In the genomic region with DNA sequence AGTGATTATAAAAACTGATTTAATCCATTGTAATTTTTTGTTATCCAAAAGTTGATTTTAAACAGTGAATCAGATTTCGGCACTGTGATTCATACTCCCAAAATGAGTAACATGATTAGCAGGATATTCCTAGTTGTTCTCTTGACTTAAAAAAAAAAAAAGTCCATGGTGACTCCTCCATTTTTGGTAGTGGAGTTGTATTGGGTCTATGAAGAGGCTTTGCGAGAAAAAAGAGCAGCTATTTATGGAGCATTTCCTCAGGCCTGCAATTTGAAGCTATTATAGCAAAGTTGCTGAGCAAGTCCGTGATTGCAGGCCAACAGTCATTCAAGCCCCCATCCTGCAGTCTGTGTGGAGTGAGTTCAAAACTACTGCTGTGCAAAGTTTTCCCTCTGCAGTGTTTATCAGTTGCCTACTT, we compare ENCODE assay signal across 11 cellular contexts. TPM values are rescaled to one million over a fixed set of nuclear protein-coding genes. Genes with fewer than 3 reads are reported as not detected.
A peak's percentile ranks its signal among the peaks of the same experiment; 100 is the strongest.
DNase-seq lines count a peak whose midpoint lies in the region; ATAC-seq and TF ChIP-seq lines count a peak whose summit lies in the region.
"Had no signal": no experiment of that assay in that cellular context is flagged by ENCODE, and none has a peak within 500 bp of the region (broad histone marks: within the 10 kb centered on the region; RNA-seq: fewer than 3 reads in every experiment).

No MANE protein-coding gene starts in this region.

- POLR2A ChIA-PET in PC-3 (lab: Charles Lee; ENCODE audit: unreplicated experiment) = interaction anchor here (0.6 to 0.7 kb wide), 2 partner anchors 48 to 148 kb away, joined by 6 to 7 read pairs; no protein-coding TSS in a partner anchor

- peaks cover 10% of the 10 kb centered on the region for H3F3A ChIP-seq in PC-3 (ENCODE audit: low read length, unreplicated experiment)

- H3K9me2 ChIP-seq in PC-3 (replicated peaks; ENCODE audit: low read length) = no peaks in the 10 kb centered on the region

- H3K36me3 ChIP-seq in PC-3 (ENCODE audit: low read depth, low read length) (peaks cover 7% of the 10 kb centered on the region), esophagus (ENCODE audit: control insufficient read depth in 2 of 2, insufficient read depth in 2 of 2, low read length in 1 of 2) (no peaks in the 10 kb centered on the region), lower lobe of right lung (no peaks in the 10 kb centered on the region)
- H3K36me3 ChIP-seq: upper lobe of left lung had no signal

- H3K27me3 ChIP-seq in PC-3 (ENCODE audit: low read length) (no peaks in the 10 kb centered on the region), esophagus (ENCODE audit: control insufficient read depth in 1 of 2, insufficient read depth in 2 of 2, low read length in 2 of 2) (no peaks in the 10 kb centered on the region), lower lobe of right lung (ENCODE audit: low read depth) (no peaks in the 10 kb centered on the region)
- H3K27me3 ChIP-seq: upper lobe of left lung had no signal

- H3K4me1 ChIP-seq in PC-3 (ENCODE audit: insufficient read depth, low read length) = peaks cover 25% of the 10 kb centered on the region
- H3K4me1 ChIP-seq in esophagus (ENCODE audit: control insufficient read depth in 2 of 2, insufficient read depth in 2 of 2, low read length in 1 of 2) = no peaks in the 10 kb centered on the region
- H3K4me1 ChIP-seq in lower lobe of right lung = peaks cover 21% of the 10 kb centered on the region

- H3K9me3 ChIP-seq in PC-3 (ENCODE audit: low read length) (no peaks in the 10 kb centered on the region), esophagus (ENCODE audit: control insufficient read depth in 2 of 2, insufficient read depth in 1 of 2, low read depth in 1 of 2, low read length in 1 of 2) (no peaks in the 10 kb centered on the region), lower lobe of right lung (no peaks in the 10 kb centered on the region)
- H3K9me3 ChIP-seq: upper lobe of left lung had no signal

- H4K20me1 ChIP-seq in PC-3 (ENCODE audit: low read length) = no peaks in the 10 kb centered on the region

- BruUV-seq in PC-3 (replicated peaks; lab: Mats Ljungman, UMichigan) = no TSS peak

- intact Hi-C loops in PC-3 (cut with micrococcal nuclease) = loop anchor here (2.0 kb wide), 2 partner anchors 18 to 40 kb away; no protein-coding TSS in a partner anchor
- intact Hi-C loops in lower lobe of right lung (cut with DNase I) = no loop called here
- intact Hi-C loops in head of caudate nucleus (cut with DNase I) = no loop called here

- TF ChIP-seq CTCF in PC-3 (conservative IDR thresholded peaks at IDR 0.05; ENCODE audit: low read depth, low read length) (no peak), lower lobe of right lung (IDR thresholded peaks at IDR 0.05) (no peak)

- peak overlapping the region; percentile 77 for H3K4me2 ChIP-seq in PC-3 (ENCODE audit: low read length)

- H3K4me3 ChIP-seq in PC-3 (ENCODE audit: low read length) (peak overlapping the region; percentile 48), esophagus (ENCODE audit: low read depth in 1 of 2, low read length in 2 of 2) (no peak overlapping the region), lower lobe of right lung (no peak overlapping the region)
- H3K4me3 ChIP-seq: K562, upper lobe of left lung had no signal

- ATAC-seq in PC-3 (peak; percentile 80), lower lobe of right lung (peak; percentile 37 to 82), HG03139 (IDR thresholded peaks at IDR 0.05; ENCODE audit: unreplicated experiment) (no peak)
- ATAC-seq in activated CD4-positive, CD25-positive, alpha-beta regulatory T cell treated with anti-CD3 and anti-CD28 coated beads, Interleukin-2, amount 50 U/mL, for 24 hours = no peak
- ATAC-seq: K562 had no signal

- peaks cover 92% of the 10 kb centered on the region for H3K79me2 ChIP-seq in PC-3 (ENCODE audit: low read length)

- 16 to 35% methylated on average over 3 of the region's 3 CpGs for WGBS in esophagus, 2 donors

- H3K27ac ChIP-seq in PC-3 (ENCODE audit: low read length) (peak overlapping the region; percentile 85), esophagus (ENCODE audit: low read depth in 2 of 2, low read length in 1 of 2) (peak overlapping the region; percentile 5 to 71), lower lobe of right lung (no peak overlapping the region)

- peak overlapping the region; percentile 33 for H3K9ac ChIP-seq in PC-3 (ENCODE audit: low read length)

- peak overlapping the region; percentile 15 for H2AFZ ChIP-seq in PC-3 (ENCODE audit: low read length)

- peak; percentile 29 for DNase-seq in A172 (ENCODE audit: low spot score)
- DNase-seq in PC-3 = peak; percentile 89
- no peak for DNase-seq in lower lobe of right lung
- no peak for DNase-seq in head of caudate nucleus
- no peak for DNase-seq in NCI-H2171 (lab: John Stamatoyannopoulos, UW)
- DNase-seq: activated CD8-positive, alpha-beta memory T cell treated with anti-CD3 and anti-CD28 coated beads, Interleukin-2, amount 50 U/mL, for 4 hours had no signal

- CTCF ChIA-PET in PC-3 (lab: Charles Lee) = no interaction called here

RNA-seq across cellular contexts. Expression of a gene that starts 28.8 kb away (rescaled TPM):
- total RNA-seq in A172 (2014; rRNA removed; shearing (Covaris generic)) = 33.2 and 44.5 TPM in 2 replicates
- total RNA-seq in PC-3 (2014; rRNA removed) (104 and 118 TPM in 2 replicates), lower lobe of right lung (105 TPM)
- 10 to 100 TPM; 30.6 to 39.5 TPM for polyA plus RNA-seq in esophagus
- polyA plus RNA-seq: K562 had no signal

Comparison
In these comparisons a context has a peak if more than half of its experiments do, and no peak if none do; other contexts are left out.
1. DNase-seq: peak in A172 (single experiment) and PC-3 (single experiment); none in lower lobe of right lung (single experiment), head of caudate nucleus (0 of 42) and NCI-H2171 (single experiment).
2. ATAC-seq: peak in PC-3 (single experiment) and lower lobe of right lung (2 of 2); none in activated CD4-positive, CD25-positive, alpha-beta regulatory T cell treated with anti-CD3 and anti-CD28 coated beads, Interleukin-2, amount 50 U/mL, for 24 hours (0 of 2) and HG03139 (single experiment).